8 cellular contexts compared by ENCODE assay signal in the genomic region with DNA sequence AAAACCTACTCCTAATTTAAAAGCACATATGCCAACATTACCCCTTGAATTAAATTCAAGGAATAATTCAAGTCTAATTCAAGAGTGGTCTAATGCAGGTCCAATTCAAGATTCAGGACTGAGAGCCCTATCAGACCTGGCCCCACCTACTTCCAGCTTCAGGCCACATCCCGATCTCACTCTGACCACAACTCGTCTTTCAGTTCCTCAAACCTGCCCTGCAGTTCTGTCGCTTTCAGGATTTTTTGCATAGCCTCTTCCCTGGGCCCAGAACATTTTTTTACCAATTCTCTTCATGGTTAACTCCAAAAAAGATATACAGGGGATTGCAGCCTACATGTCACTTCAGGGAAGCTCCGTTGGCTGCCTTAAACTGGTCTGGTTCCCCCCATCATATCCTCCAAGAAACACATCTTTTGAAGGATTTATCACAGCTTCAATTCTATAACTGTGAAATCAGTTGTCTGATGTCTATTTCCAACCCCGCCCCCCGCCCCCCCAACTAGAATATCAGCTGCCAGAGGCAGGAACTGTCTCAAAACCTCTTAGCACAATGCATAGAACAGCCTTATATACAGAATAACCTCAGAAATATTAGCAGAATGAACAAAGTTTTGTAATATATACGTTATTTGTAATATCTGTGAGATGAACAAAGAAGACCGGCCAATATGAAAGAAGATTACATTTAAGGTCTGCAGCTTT. TPM values are rescaled to one million over a fixed set of nuclear protein-coding genes. Genes with fewer than 3 reads are reported as not detected.
DNase-seq lines count a peak whose midpoint lies in the region; ATAC-seq and TF ChIP-seq lines count a peak whose summit lies in the region.

No MANE protein-coding gene starts in this region.

- ATAC-seq in GM18909 (IDR thresholded peaks at IDR 0.05; ENCODE audit: poor library complexity, unreplicated experiment) (peak; percentile 84), HG02798 (IDR thresholded peaks at IDR 0.05; ENCODE audit: poor library complexity, unreplicated experiment) (peak; percentile 88)

- H3K4me1 Mint-ChIP-seq in mesothelial cell of epicardium = peaks cover 37% of the 10 kb centered on the region

- no peaks in the 10 kb centered on the region for H3K27me3 Mint-ChIP-seq in mesothelial cell of epicardium (ENCODE audit: low read depth)

- peak; percentile 95 for DNase-seq in NOMO-1 treated with DMSO at 0.1 percent for 48 hours (lab: John Stamatoyannopoulos, UW; ENCODE audit: unreplicated experiment)
- no peak for DNase-seq in mesothelial cell of epicardium (ENCODE audit: low spot score in 2 of 2, unreplicated experiment in 2 of 2)
- DNase-seq in stimulated activated CD4-positive, alpha-beta T cell treated with anti-CD3 and anti-CD28 coated beads, Interleukin-4, amount 100 ng/mL, for 1 hour = no peak
- DNase-seq in NCI-H774 (lab: John Stamatoyannopoulos, UW) = no peak
- no peak for DNase-seq in HCEC 1CT
- DNase-seq in COLO829 (ENCODE audit: low spot score) = no peak

- H3K4me3 Mint-ChIP-seq in mesothelial cell of epicardium = no peak overlapping the region

- no peaks in the 10 kb centered on the region for H3K9me3 Mint-ChIP-seq in mesothelial cell of epicardium

- no peak for TF ChIP-seq CTCF in mesothelial cell of epicardium (IDR thresholded peaks at IDR 0.05; ENCODE audit: unreplicated experiment)

- H3K27ac Mint-ChIP-seq in mesothelial cell of epicardium = peak overlapping the region; percentile 22

- peaks cover 9% of the 10 kb centered on the region for H3K36me3 Mint-ChIP-seq in mesothelial cell of epicardium

RNA-seq across cellular contexts. Expression of a gene that starts 20.8 kb away (rescaled TPM):
- 49.3 to 51.4 TPM (median 50.5 TPM) in 3 replicates for total RNA-seq in mesothelial cell of epicardium
